In the genomic region with DNA sequence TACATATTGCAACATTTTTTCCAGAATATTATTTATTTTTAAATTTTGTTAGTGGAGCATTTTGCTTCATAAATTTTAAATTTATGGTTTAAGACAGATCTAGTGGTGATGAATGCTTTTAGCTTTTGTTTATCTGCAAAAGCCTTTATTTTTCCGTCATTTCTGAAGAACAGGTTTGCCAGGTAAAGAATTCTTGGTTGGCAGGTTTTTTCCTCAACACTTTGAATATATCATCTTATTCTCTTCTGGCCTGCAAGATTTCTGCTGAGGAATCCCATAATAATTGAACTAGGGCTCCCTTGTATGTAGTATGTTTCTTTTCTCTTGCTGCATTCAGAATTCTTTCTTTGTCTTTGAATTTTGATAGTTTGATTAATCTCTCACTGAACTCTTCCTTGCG, we compare ENCODE assay signal across 8 cellular contexts.
"Had no signal": no experiment of that assay in that cellular context is flagged by ENCODE, and none has a peak within 500 bp of the region (broad histone marks: within the 10 kb centered on the region; RNA-seq: fewer than 3 reads in every experiment).

No MANE protein-coding gene starts in this region.

- H3K9me3 ChIP-seq: HAP-1 had no signal

- H3K27me3 Mint-ChIP-seq: IgD-negative memory B cell had no signal

- H3K27ac ChIP-seq: GM23248, HL-60 had no signal

- H3K4me3 Mint-ChIP-seq: IgD-negative memory B cell had no signal

- H3K36me3 ChIP-seq: HAP-1 had no signal

- H3K27ac Mint-ChIP-seq: IgD-negative memory B cell had no signal

- H3K4me3 ChIP-seq: GM23248, HAP-1 had no signal

- DNase-seq: GM23248, GOT3, H7, Kasumi-1, KG1 had no signal
